In the genomic region with DNA sequence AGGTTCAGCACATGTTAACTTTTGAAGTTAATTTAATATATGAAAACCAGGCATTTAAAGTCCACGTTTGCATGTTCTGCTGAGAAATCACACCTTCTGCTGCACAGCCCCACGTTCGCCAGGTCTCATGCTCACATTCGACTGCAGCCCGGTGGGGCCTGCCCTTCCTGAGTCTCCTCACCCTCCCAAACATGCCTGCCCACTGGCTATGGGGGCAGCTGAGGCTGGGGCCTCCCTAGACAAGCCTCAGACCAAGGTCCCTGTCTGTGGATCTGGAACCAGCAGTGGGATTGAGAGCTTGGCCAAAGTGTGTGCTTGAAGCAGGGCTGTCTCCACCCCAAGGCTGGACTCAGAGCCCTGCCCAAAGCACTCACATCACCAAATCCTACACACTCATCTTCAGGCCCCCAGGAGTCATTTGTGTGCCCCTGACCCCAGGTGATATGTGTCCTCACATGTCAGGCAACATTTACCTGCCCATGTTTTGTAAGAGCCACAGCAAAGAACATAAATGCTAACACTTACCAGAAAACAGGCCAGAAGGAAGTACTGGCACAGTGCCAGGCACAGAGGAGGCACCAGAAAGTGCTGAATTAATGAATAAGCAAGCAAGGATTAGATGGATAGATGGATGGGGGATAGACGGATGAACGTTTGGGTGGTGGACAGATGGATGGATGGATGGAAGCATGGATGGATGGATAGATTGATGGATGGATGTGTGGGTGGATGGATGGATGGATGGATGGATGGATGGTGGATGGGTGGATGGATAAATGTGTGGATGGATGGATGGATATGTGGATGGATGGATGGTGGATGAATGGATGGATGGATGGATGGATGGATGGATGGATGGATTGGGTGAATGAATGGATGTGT, we compare ENCODE assay signal across 17 cellular contexts. TPM values are rescaled to one million over a fixed set of nuclear protein-coding genes. Genes with fewer than 3 reads are reported as not detected.
DNase-seq lines count a peak whose midpoint lies in the region; ATAC-seq, FAIRE-seq and TF ChIP-seq lines count a peak whose summit lies in the region.
"Had no signal": no experiment of that assay in that cellular context is flagged by ENCODE, and none has a peak within 500 bp of the region (broad histone marks: within the 10 kb centered on the region; RNA-seq: fewer than 3 reads in every experiment).

No MANE protein-coding gene starts in this region.

- no peak overlapping the region for H3K56ac ChIP-seq in IMR-90 (ENCODE audit: extremely low read depth, insufficient read depth, low read length)

- H3K9ac ChIP-seq in IMR-90 (ENCODE audit: low read depth, low read length) (no peak overlapping the region), K562 (ENCODE audit: insufficient read depth in 1 of 2, low read depth in 2 of 2, low read length in 2 of 2) (no peak overlapping the region)
- H3K9ac ChIP-seq: BLaER1 had no signal

- no peak overlapping the region for H3K14ac ChIP-seq in IMR-90 (replicated peaks; ENCODE audit: low read depth, low read length)

- H3K4me2 ChIP-seq in IMR-90 (ENCODE audit: low read depth, low read length) = no peak overlapping the region
- no peak overlapping the region for H3K4me2 ChIP-seq in K562 (ENCODE audit: insufficient read depth, low read length)
- no peak overlapping the region for H3K4me2 ChIP-seq in osteoblast (ENCODE audit: insufficient read depth, low read length)

- H3K36me3 ChIP-seq in IMR-90 (ENCODE audit: control insufficient read depth, insufficient read depth, low read length) = no peaks in the 10 kb centered on the region
- no peaks in the 10 kb centered on the region for H3K36me3 ChIP-seq in K562 (ENCODE audit: control insufficient read depth, insufficient read depth, low read length)
- no peaks in the 10 kb centered on the region for H3K36me3 ChIP-seq in osteoblast (ENCODE audit: insufficient read depth, low read length)
- H3K36me3 ChIP-seq: BLaER1 had no signal

- no peak overlapping the region for H2AK5ac ChIP-seq in IMR-90 (ENCODE audit: low read depth, low read length)

- no peak overlapping the region for H3K4me3 ChIP-seq in IMR-90 (ENCODE audit: insufficient read depth, low read depth, low read length)
- no peak overlapping the region for H3K4me3 ChIP-seq in K562
- no peak overlapping the region for H3K4me3 ChIP-seq in osteoblast (ENCODE audit: insufficient read depth, low read length)
- H3K4me3 ChIP-seq: BLaER1 had no signal

- no peaks in the 10 kb centered on the region; the same call in 1 of the 2 replicates for H3K4me1 ChIP-seq in IMR-90 (ENCODE audit: control insufficient read depth, insufficient read depth, low read length)
- peaks cover 0 to 5% of the 10 kb centered on the region in 2 experiments; a peak in 1 of 5 replicates for H3K4me1 ChIP-seq in K562 (replicated peaks in 1 of 2; ENCODE audit: control insufficient read depth in 2 of 2, insufficient read depth in 2 of 2, low read length in 2 of 2)
- peaks cover 6% of the 10 kb centered on the region for H3K4me1 ChIP-seq in osteoblast (ENCODE audit: insufficient read depth, low read length)

- H2BK15ac ChIP-seq in IMR-90 (ENCODE audit: low read depth, low read length) = no peak overlapping the region

- TF ChIP-seq RAD21 in IMR-90 (IDR thresholded peaks at IDR 0.05; ENCODE audit: low read length) (no peak), K562 (CRISPR knock-in tag; conservative IDR thresholded peaks at IDR 0.05 in 1 of 2, IDR thresholded peaks at IDR 0.05 in 1 of 2) (no peak)

- H3K36me3 Mint-ChIP-seq in activated T-helper 2 cell treated with anti-CD3 and anti-CD28 coated beads, Interferon-gamma antibody, Interleukin-2, Interleukin-4, amounts not matched to agents 10 μg/mL and 5 μg/mL and 100 μg/mL, durations not matched to agents 14 hours and 24 hours and 36 hours (ENCODE audit: low read depth) = no peaks in the 10 kb centered on the region
- H3K36me3 Mint-ChIP-seq: CD14-positive monocyte; CD4-positive, alpha-beta memory T cell had no signal

- H3K23ac ChIP-seq in IMR-90 (ENCODE audit: low read depth, low read length) = no peak overlapping the region

- TF ChIP-seq POLR2A in IMR-90 (IDR thresholded peaks at IDR 0.05; ENCODE audit: low read depth, low read length) (no peak), K562 (conservative IDR thresholded peaks at IDR 0.05) (no peak)

- no peaks in the 10 kb centered on the region for H3K79me1 ChIP-seq in IMR-90 (ENCODE audit: low read depth in 1 of 2, low read length in 2 of 2)

- intact Hi-C loops in IMR-90 (cut with micrococcal nuclease) (no loop called here), K562 (cut with micrococcal nuclease) (loop anchor here (5.0 kb wide), 1 partner anchor 106 kb away; no protein-coding TSS in a partner anchor)
- intact Hi-C loops in activated T-helper 2 cell treated with anti-CD3 and anti-CD28 coated beads, Interferon-gamma antibody, Interleukin-2, Interleukin-4, amounts not matched to agents 10 μg/mL and 5 μg/mL and 100 μg/mL, durations not matched to agents 14 hours and 24 hours and 36 hours (cut with micrococcal nuclease) = no loop called here

- dilution Hi-C loops in IMR-90 (cut with HindIII; ENCODE audit: low sequenced_read_pairs, unreplicated experiment) = no loop called here

- H3K4ac ChIP-seq in IMR-90 (ENCODE audit: low read depth, low read length) = no peak overlapping the region

- H2BK5ac ChIP-seq in IMR-90 (ENCODE audit: low read depth, low read length, poor library complexity, severe bottlenecking) = peak overlapping the region; percentile 18

- H2AFZ ChIP-seq in IMR-90 (replicated peaks; ENCODE audit: low read length, poor library complexity) = no peak overlapping the region
- H2AFZ ChIP-seq in K562 (ENCODE audit: low read depth, low read length) = no peak overlapping the region
- H2AFZ ChIP-seq in osteoblast (ENCODE audit: low read length) = no peak overlapping the region

- H4K20me1 ChIP-seq in IMR-90 (ENCODE audit: insufficient read depth, low read length) (peaks cover 3% of the 10 kb centered on the region; the same call in 1 of the 2 replicates), K562 (replicated peaks; ENCODE audit: control insufficient read depth, insufficient read depth, low read length) (no peaks in the 10 kb centered on the region; the same call in 1 of the 2 replicates), osteoblast (ENCODE audit: insufficient read depth, low read length) (no peaks in the 10 kb centered on the region)
- H4K20me1 ChIP-seq: BLaER1 had no signal

- FAIRE-seq in K562 (lab: Jason Lieb, UNC) = no peak
- FAIRE-seq: H1 had no signal

- no peak overlapping the region for H3K27ac ChIP-seq in IMR-90 (ENCODE audit: insufficient read depth, low read length)
- H3K27ac ChIP-seq in K562 (ENCODE audit: extremely low read depth, low read depth, low read length) = no peak overlapping the region
- H3K27ac ChIP-seq in osteoblast (ENCODE audit: low read depth, low read length) = no peak overlapping the region
- H3K27ac ChIP-seq: BLaER1 had no signal

- H2AK9ac ChIP-seq in IMR-90 (replicated peaks; ENCODE audit: low read depth, low read length, poor library complexity) = no peak overlapping the region

- no peaks in the 10 kb centered on the region for H3K27me3 Mint-ChIP-seq in activated T-helper 2 cell treated with anti-CD3 and anti-CD28 coated beads, Interferon-gamma antibody, Interleukin-2, Interleukin-4, amounts not matched to agents 10 μg/mL and 5 μg/mL and 100 μg/mL, durations not matched to agents 14 hours and 24 hours and 36 hours (ENCODE audit: low read depth)

- CTCF ChIA-PET in IMR-90 (lab: Yijun Ruan, JAX) (no interaction called here), K562 (lab: Yijun Ruan, JAX; ENCODE audit: low intra/inter-chr PET ratio) (no interaction called here)

- H3K27me3 ChIP-seq in IMR-90 (ENCODE audit: control insufficient read depth, insufficient read depth, low read length) = peaks cover 2% of the 10 kb centered on the region; the same call in 1 of the 2 replicates
- peaks cover 3 to 23% of the 10 kb centered on the region in 2 experiments; a peak in 3 of 5 replicates for H3K27me3 ChIP-seq in K562 (ENCODE audit: control insufficient read depth in 2 of 2, insufficient read depth in 2 of 2, low read length in 2 of 2)
- H3K27me3 ChIP-seq in osteoblast (ENCODE audit: insufficient read depth, low read length) = peaks cover 4% of the 10 kb centered on the region
- H3K27me3 ChIP-seq: BLaER1 had no signal

- H4K5ac ChIP-seq in IMR-90 (ENCODE audit: low read depth, low read length) = no peak overlapping the region

- H3K9me3 ChIP-seq in IMR-90 (ENCODE audit: control insufficient read depth, insufficient read depth, low read length) (no peaks in the 10 kb centered on the region), K562 (replicated peaks; ENCODE audit: control insufficient read depth, insufficient read depth, low read depth, low read length) (peaks cover 2% of the 10 kb centered on the region; the same call in 1 of the 2 replicates), osteoblast (ENCODE audit: low read depth, low read length) (no peaks in the 10 kb centered on the region)
- H3K9me3 ChIP-seq: BLaER1 had no signal

- H3K4me3 Mint-ChIP-seq in activated T-helper 2 cell treated with anti-CD3 and anti-CD28 coated beads, Interferon-gamma antibody, Interleukin-2, Interleukin-4, amounts not matched to agents 10 μg/mL and 5 μg/mL and 100 μg/mL, durations not matched to agents 14 hours and 24 hours and 36 hours (ENCODE audit: low read depth) = no peak overlapping the region
- H3K4me3 Mint-ChIP-seq: CD14-positive monocyte; CD4-positive, alpha-beta memory T cell; H9 had no signal

- no peaks in the 10 kb centered on the region for H3K9me3 Mint-ChIP-seq in activated T-helper 2 cell treated with anti-CD3 and anti-CD28 coated beads, Interferon-gamma antibody, Interleukin-2, Interleukin-4, amounts not matched to agents 10 μg/mL and 5 μg/mL and 100 μg/mL, durations not matched to agents 14 hours and 24 hours and 36 hours

- no peak overlapping the region for H4K8ac ChIP-seq in IMR-90 (ENCODE audit: low read depth in 2 of 2, low read length in 2 of 2)

- BruUV-seq in IMR-90 (replicated peaks; lab: Mats Ljungman, UMichigan) (no TSS peak), K562 (replicated peaks; lab: Mats Ljungman, UMichigan) (no TSS peak)

- H3K18ac ChIP-seq in IMR-90 (ENCODE audit: low read depth, low read length) = no peak overlapping the region

- no peak for ATAC-seq in IMR-90 (ENCODE audit: low read depth)
- no peak for ATAC-seq in K562
- no peak for ATAC-seq in GM19397 (IDR thresholded peaks at IDR 0.05; ENCODE audit: unreplicated experiment)

- H3K9me1 ChIP-seq in IMR-90 (ENCODE audit: insufficient read depth, low read length) (peaks cover 9% of the 10 kb centered on the region; the same call in 1 of the 2 replicates), K562 (ENCODE audit: control insufficient read depth, insufficient read depth, low read length) (no peaks in the 10 kb centered on the region)

- no peak overlapping the region for H2BK20ac ChIP-seq in IMR-90 (ENCODE audit: low read depth, low read length)

- TF ChIP-seq EP300 in K562 (IDR thresholded peaks at IDR 0.05; ENCODE audit: low read length) = no peak

- H3K79me2 ChIP-seq in K562 (ENCODE audit: control insufficient read depth, insufficient read depth, low read length) = no peaks in the 10 kb centered on the region
- no peaks in the 10 kb centered on the region for H3K79me2 ChIP-seq in osteoblast (ENCODE audit: insufficient read depth, low read length)

- H2BK120ac ChIP-seq in IMR-90 (ENCODE audit: low read depth, low read length) = no peak overlapping the region

- POLR2A ChIA-PET in IMR-90 (lab: Charles Lee; ENCODE audit: unreplicated experiment) (no interaction called here), K562 (lab: Yijun Ruan, JAX) (no interaction called here)

- 60 to 100% methylated on average over 1 to 2 of the region's 7 CpGs for WGBS in IMR-90 (ENCODE audit: extremely low coverage in 2 of 2, insufficient read length in 1 of 2), 2 experiments
- 0% methylated on average over 7 of the region's 7 CpGs for WGBS in K562 (ENCODE audit: insufficient coverage, low coverage, missing lambda C conversion rate)

- H4K91ac ChIP-seq in IMR-90 (ENCODE audit: insufficient read depth, low read depth, low read length) = no peak overlapping the region

- H3K27ac Mint-ChIP-seq in activated T-helper 2 cell treated with anti-CD3 and anti-CD28 coated beads, Interferon-gamma antibody, Interleukin-2, Interleukin-4, amounts not matched to agents 10 μg/mL and 5 μg/mL and 100 μg/mL, durations not matched to agents 14 hours and 24 hours and 36 hours = no peak overlapping the region
- H3K27ac Mint-ChIP-seq: CD14-positive monocyte; CD4-positive, alpha-beta memory T cell; H9 had no signal

- peaks cover 3% of the 10 kb centered on the region for H3K4me1 Mint-ChIP-seq in activated T-helper 2 cell treated with anti-CD3 and anti-CD28 coated beads, Interferon-gamma antibody, Interleukin-2, Interleukin-4, amounts not matched to agents 10 μg/mL and 5 μg/mL and 100 μg/mL, durations not matched to agents 14 hours and 24 hours and 36 hours (ENCODE audit: low read depth)

- TF ChIP-seq CTCF in IMR-90 (conservative IDR thresholded peaks at IDR 0.05; ENCODE audit: low read depth, low read length) (no peak), K562 (IDR thresholded peaks at IDR 0.05 in 2 of 3, conservative IDR thresholded peaks at IDR 0.05 in 1 of 3; ENCODE audit: insufficient read depth in 2 of 3, low read depth in 1 of 3, low read length in 3 of 3) (no peak), osteoblast (IDR thresholded peaks at IDR 0.05; ENCODE audit: extremely low read depth, low read depth, low read length) (no peak)

- DNase-seq in NCI-H2171 treated with DMSO at 0.1 percent for 48 hours (lab: John Stamatoyannopoulos, UW) (peak; percentile 4), NCI-H2171 (lab: John Stamatoyannopoulos, UW) (no peak), IMR-90 (no peak), K562 (ENCODE audit: extremely low read depth in 1 of 4, low spot score in 3 of 4) (no peak), osteoblast (ENCODE audit: insufficient read length, low spot score, missing footprints) (peak; percentile 79), occipital lobe (lab: John Stamatoyannopoulos, UW) (no peak)
- DNase-seq in activated T-helper 2 cell treated with anti-CD3 and anti-CD28 coated beads, Interferon-gamma antibody, Interleukin-2, Interleukin-4, amounts not matched to agents 10 μg/mL and 5 μg/mL and 100 μg/mL, durations not matched to agents 14 hours and 24 hours and 36 hours (ENCODE audit: low spot score) = no peak
- DNase-seq: 8988T; Calu3; CD4-positive, alpha-beta memory T cell; GDM1; H9; KBM-7 had no signal

- in situ Hi-C loops in IMR-90 (cut with MboI; ENCODE audit: low sequenced_read_pairs) (loop anchor here (5.0 to 25.0 kb wide), 3 partner anchors 281 to 1081 kb away; no protein-coding TSS in a partner anchor), K562 (cut with MboI) (no loop called here)

RNA-seq across cellular contexts. Expression of gene FADD, which starts 9.4 kb away (rescaled TPM):
- 44.4 and 47.2 TPM in 2 replicates for total RNA-seq in IMR-90 (2012; rRNA removed)
- polyA plus RNA-seq in IMR-90 (2012; rRNA removed) = 33.8 and 38.1 TPM in 2 replicates
- 27.3 and 43.5 TPM in 2 replicates for polyA plus RNA-seq in IMR-90 (2012; cell fraction: cytosol; rRNA removed)
- 13.3 and 24.4 TPM in 2 replicates for polyA plus RNA-seq in IMR-90 (2012; cell fraction: nucleus; rRNA removed; ENCODE audit: low replicate concordance)
- total RNA-seq in K562 (2011; cell fraction: chromatin; rRNA removed; ENCODE audit: low replicate concordance) = 9.8 and 23.6 TPM in 2 replicates
- 23.6 and 28.0 TPM in 2 replicates for total RNA-seq in K562 (2011; cell fraction: nucleolus; rRNA removed)
- 17.0 and 17.6 TPM in 2 replicates for total RNA-seq in K562 (2011; cell fraction: nucleoplasm; rRNA removed)
- 20.1 and 20.4 TPM in 2 replicates for total RNA-seq in K562 (2014; rRNA removed)
- total RNA-seq in K562 (2014; rRNA removed; fragmentation: Illumina TruSeq; extraction: Trizol) = 15.5 and 17.2 TPM in 2 replicates
- 18.4 and 20.9 TPM in 2 replicates for total RNA-seq in K562 (2015; rRNA removed; fragmentation: Illumina TruSeq; extraction: Trizol)
- 24.1 and 26.2 TPM in 2 replicates for total RNA-seq in K562 (2021)
- 23.6 and 26.9 TPM in 2 replicates for polyA plus RNA-seq in K562 (2011; rRNA removed)
- 24.3 and 37.3 TPM in 2 replicates for polyA plus RNA-seq in K562 (2011; cell fraction: cytosol; rRNA removed)
- 11.2 and 14.3 TPM in 2 replicates for polyA plus RNA-seq in K562 (2011; cell fraction: nucleus; rRNA removed)
- 20.7 and 23.8 TPM in 2 replicates for polyA plus RNA-seq in K562 (2012)
- 17.2 and 17.7 TPM in 2 replicates for polyA plus RNA-seq in K562 (2014; fragmentation: Illumina TruSeq; extraction: Trizol)
- polyA plus RNA-seq in K562 (2014; fragmentation: Nextera tagmentation; extraction: Ambion mirVana) = under 1 TPM; 0.29 to 0.30 TPM
- polyA plus RNA-seq in K562 (2014; rRNA removed) = 26.7 and 28.7 TPM in 2 replicates
- polyA minus RNA-seq in K562 (2011; rRNA and poly(A)+ RNA removed) = 17.5 and 22.8 TPM in 2 replicates
- polyA minus RNA-seq in K562 (2011; cell fraction: cytosol; rRNA and poly(A)+ RNA removed) = 13.8 and 19.3 TPM in 2 replicates
- polyA minus RNA-seq in K562 (2011; cell fraction: nucleus; rRNA and poly(A)+ RNA removed) = 17.8 and 23.5 TPM in 2 replicates
- 52.2 and 53.2 TPM in 2 replicates for total RNA-seq in osteoblast
- 16.1 TPM for total RNA-seq in occipital lobe
- total RNA-seq in activated T-helper 2 cell treated with anti-CD3 and anti-CD28 coated beads, Interferon-gamma antibody, Interleukin-2, Interleukin-4, amounts not matched to agents 10 μg/mL and 5 μg/mL and 100 μg/mL, durations not matched to agents 14 hours and 24 hours and 36 hours = 43.0 and 44.3 TPM in 2 replicates

Comparison
In these comparisons a context has a peak if more than half of its experiments do, and no peak if none do; other contexts are left out.
1. DNase-seq: peak in NCI-H2171 treated with DMSO at 0.1 percent for 48 hours (single experiment) and osteoblast (single experiment); none in NCI-H2171 (single experiment), IMR-90 (single experiment), K562 (0 of 4), occipital lobe (single experiment) and activated T-helper 2 cell treated with anti-CD3 and anti-CD28 coated beads, Interferon-gamma antibody, Interleukin-2, Interleukin-4, amounts not matched to agents 10 μg/mL and 5 μg/mL and 100 μg/mL, durations not matched to agents 14 hours and 24 hours and 36 hours (single experiment).